Comparison of ENCODE assay signal across 8 cellular contexts in the genomic region with DNA sequence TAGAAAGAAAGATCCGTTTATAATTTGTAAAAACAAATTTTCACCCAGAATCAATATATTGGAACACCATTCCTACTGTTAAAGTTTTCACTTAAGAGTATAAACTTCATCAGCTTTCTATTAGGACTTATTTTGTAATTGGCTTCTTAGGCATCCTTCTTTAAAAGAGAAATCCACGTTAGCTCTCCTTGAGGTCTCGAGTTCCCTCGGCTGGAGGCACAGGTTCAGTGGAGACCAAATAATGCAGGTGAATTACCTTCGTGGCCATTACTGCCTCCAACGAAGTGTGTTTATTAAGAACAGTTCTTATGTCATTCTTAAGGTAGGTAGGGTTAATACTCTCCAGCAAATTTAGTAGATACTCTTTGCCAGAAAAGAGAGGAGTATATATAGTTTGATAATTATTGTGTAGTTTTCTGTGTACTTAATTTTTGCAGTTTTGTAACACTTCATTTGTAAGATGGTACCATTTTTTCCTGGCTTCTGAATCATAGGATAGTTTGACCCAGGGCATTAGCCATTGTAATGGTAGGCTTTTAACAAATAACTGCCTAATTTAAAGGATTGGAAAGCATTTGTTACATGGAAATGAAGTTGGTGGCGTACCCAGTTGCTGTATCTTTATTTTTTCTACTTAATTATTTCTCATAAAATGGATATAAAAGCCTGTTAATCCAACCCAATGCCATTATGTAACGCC. TPM values are rescaled to one million over a fixed set of nuclear protein-coding genes. Genes with fewer than 3 reads are reported as not detected.
DNase-seq lines count a peak whose midpoint lies in the region; ATAC-seq and TF ChIP-seq lines count a peak whose summit lies in the region.

No MANE protein-coding gene starts in this region.

- H3K27ac Mint-ChIP-seq in WTC11 (peak overlapping the region; percentile 77), glutamatergic neuron (ENCODE audit: unreplicated experiment) (peak overlapping the region; percentile 93)

- peak; percentile 35 for DNase-seq in DMS 273 (lab: John Stamatoyannopoulos, UW; ENCODE audit: unreplicated experiment)
- DNase-seq in DMS 273 treated with DMSO at 0.1 percent for 48 hours (lab: John Stamatoyannopoulos, UW) = no peak
- no peak for DNase-seq in WTC11 (ENCODE audit: low spot score)
- DNase-seq in glutamatergic neuron = no peak
- no peak for DNase-seq in spleen

- H3K27ac ChIP-seq in spleen = peak overlapping the region; percentile 90 to 98 (median 95)

- POLR2A ChIA-PET in WTC11 (lab: Charles Lee) = interaction anchor here (1.0 to 1.1 kb wide), 2 partner anchors 109 to 115 kb away, joined by 3 to 5 read pairs; no protein-coding TSS in a partner anchor

- peaks cover 7 to 42% (median 39%) of the 10 kb centered on the region in 6 donors for H3K36me3 ChIP-seq in spleen

- H3K4me1 Mint-ChIP-seq in WTC11 (peaks cover 26% of the 10 kb centered on the region), glutamatergic neuron (ENCODE audit: low read depth, unreplicated experiment) (peaks cover 19% of the 10 kb centered on the region)

- intact Hi-C loops in spleen (cut with DNase I; ENCODE audit: low total_unique reads) = loop anchor here (5.0 kb wide), 1 partner anchor 298 kb away; no protein-coding TSS in a partner anchor

- H3K4me3 Mint-ChIP-seq in WTC11 = peak overlapping the region; percentile 88
- H3K4me3 Mint-ChIP-seq in glutamatergic neuron (ENCODE audit: unreplicated experiment) = peak overlapping the region; percentile 92

- peak overlapping the region; percentile 91 to 100 (median 100) for H3K4me3 ChIP-seq in spleen

- H3K9me3 Mint-ChIP-seq in WTC11 = no peaks in the 10 kb centered on the region
- H3K9me3 Mint-ChIP-seq in glutamatergic neuron (ENCODE audit: unreplicated experiment) = peaks cover 14% of the 10 kb centered on the region

- TF ChIP-seq POLR2A in spleen (IDR thresholded peaks at IDR 0.05) = no peak

- H3K9me3 ChIP-seq in spleen = no peaks in the 10 kb centered on the region

- no peaks in the 10 kb centered on the region for H3K27me3 ChIP-seq in spleen (replicated peaks in 1 of 7)

- CTCF ChIA-PET in WTC11 (lab: Charles Lee) = interaction anchor here (0.8 to 1.8 kb wide), 29 partner anchors 10 to 359 kb away, joined by 3 to 28 read pairs (median 5); no protein-coding TSS in a partner anchor

- 26 to 49% (median 37%) methylated on average over 8 of the region's 8 CpGs for WGBS in spleen, 5 donors

- H3K36me3 Mint-ChIP-seq in WTC11 (peaks cover 45% of the 10 kb centered on the region), glutamatergic neuron (ENCODE audit: unreplicated experiment) (no peaks in the 10 kb centered on the region)

- ATAC-seq in WTC11 = no peak
- no peak for ATAC-seq in HG03521 (IDR thresholded peaks at IDR 0.05; ENCODE audit: unreplicated experiment)
- no peak for ATAC-seq in GM18870 (IDR thresholded peaks at IDR 0.05; ENCODE audit: unreplicated experiment)
- no peak for ATAC-seq in HG02759 (IDR thresholded peaks at IDR 0.05; ENCODE audit: unreplicated experiment)

- TF ChIP-seq CTCF in WTC11 (IDR thresholded peaks at IDR 0.05) (no peak), glutamatergic neuron (IDR thresholded peaks at IDR 0.05; ENCODE audit: partially characterized antibody, unreplicated experiment) (no peak), spleen (IDR thresholded peaks at IDR 0.05 in 8 of 11, conservative IDR thresholded peaks at IDR 0.05 in 3 of 11) (no peak)

- H3K4me1 ChIP-seq in spleen = peaks cover 30 to 66% (median 55%) of the 10 kb centered on the region in 6 donors

- H3K27me3 Mint-ChIP-seq in WTC11 (ENCODE audit: low read depth) (peaks cover 4% of the 10 kb centered on the region; the same call in 1 of the 2 replicates), glutamatergic neuron (ENCODE audit: unreplicated experiment) (peaks cover 10% of the 10 kb centered on the region)

TF ChIP-seq in WTC11, 78 proteins besides CTCF, POLR2A, EP300 and RAD21 (continues in another document):
- TF ChIP-seq ZNF416 (CRISPR knock-in tag; IDR thresholded peaks at IDR 0.05) (no peak), ZNF121 (CRISPR knock-in tag; IDR thresholded peaks at IDR 0.05) (no peak), CBFB (CRISPR knock-in tag; IDR thresholded peaks at IDR 0.05; ENCODE audit: low read depth) (no peak), SP1 (CRISPR knock-in tag; conservative IDR thresholded peaks at IDR 0.05) (no peak), ZNF317 (CRISPR knock-in tag; IDR thresholded peaks at IDR 0.05; ENCODE audit: borderline replicate concordance, low read depth) (no peak), MYBL2 (CRISPR knock-in tag; IDR thresholded peaks at IDR 0.05) (no peak), GABPB1 (CRISPR knock-in tag; IDR thresholded peaks at IDR 0.05) (no peak), ETV6 (CRISPR knock-in tag; IDR thresholded peaks at IDR 0.05) (no peak), KAT7 (CRISPR knock-in tag; IDR thresholded peaks at IDR 0.05; ENCODE audit: borderline replicate concordance) (no peak), NFE2L1 (CRISPR knock-in tag; IDR thresholded peaks at IDR 0.05) (no peak), HMGA2 (CRISPR knock-in tag; IDR thresholded peaks at IDR 0.05) (no peak)
- TF ChIP-seq, protein P1, sequence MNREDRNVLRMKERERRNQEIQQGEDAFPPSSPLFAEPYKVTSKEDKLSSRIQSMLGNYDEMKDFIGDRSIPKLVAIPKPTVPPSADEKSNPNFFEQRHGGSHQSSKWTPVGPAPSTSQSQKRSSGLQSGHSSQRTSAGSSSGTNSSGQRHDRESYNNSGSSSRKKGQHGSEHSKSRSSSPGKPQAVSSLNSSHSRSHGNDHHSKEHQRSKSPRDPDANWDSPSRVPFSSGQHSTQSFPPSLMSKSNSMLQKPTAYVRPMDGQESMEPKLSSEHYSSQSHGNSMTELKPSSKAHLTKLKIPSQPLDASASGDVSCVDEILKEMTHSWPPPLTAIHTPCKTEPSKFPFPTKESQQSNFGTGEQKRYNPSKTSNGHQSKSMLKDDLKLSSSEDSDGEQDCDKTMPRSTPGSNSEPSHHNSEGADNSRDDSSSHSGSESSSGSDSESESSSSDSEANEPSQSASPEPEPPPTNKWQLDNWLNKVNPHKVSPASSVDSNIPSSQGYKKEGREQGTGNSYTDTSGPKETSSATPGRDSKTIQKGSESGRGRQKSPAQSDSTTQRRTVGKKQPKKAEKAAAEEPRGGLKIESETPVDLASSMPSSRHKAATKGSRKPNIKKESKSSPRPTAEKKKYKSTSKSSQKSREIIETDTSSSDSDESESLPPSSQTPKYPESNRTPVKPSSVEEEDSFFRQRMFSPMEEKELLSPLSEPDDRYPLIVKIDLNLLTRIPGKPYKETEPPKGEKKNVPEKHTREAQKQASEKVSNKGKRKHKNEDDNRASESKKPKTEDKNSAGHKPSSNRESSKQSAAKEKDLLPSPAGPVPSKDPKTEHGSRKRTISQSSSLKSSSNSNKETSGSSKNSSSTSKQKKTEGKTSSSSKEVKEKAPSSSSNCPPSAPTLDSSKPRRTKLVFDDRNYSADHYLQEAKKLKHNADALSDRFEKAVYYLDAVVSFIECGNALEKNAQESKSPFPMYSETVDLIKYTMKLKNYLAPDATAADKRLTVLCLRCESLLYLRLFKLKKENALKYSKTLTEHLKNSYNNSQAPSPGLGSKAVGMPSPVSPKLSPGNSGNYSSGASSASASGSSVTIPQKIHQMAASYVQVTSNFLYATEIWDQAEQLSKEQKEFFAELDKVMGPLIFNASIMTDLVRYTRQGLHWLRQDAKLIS (CRISPR knock-in tag; IDR thresholded peaks at IDR 0.05; ENCODE audit: borderline replicate concordance) = no peak
- TF ChIP-seq, protein P2, sequence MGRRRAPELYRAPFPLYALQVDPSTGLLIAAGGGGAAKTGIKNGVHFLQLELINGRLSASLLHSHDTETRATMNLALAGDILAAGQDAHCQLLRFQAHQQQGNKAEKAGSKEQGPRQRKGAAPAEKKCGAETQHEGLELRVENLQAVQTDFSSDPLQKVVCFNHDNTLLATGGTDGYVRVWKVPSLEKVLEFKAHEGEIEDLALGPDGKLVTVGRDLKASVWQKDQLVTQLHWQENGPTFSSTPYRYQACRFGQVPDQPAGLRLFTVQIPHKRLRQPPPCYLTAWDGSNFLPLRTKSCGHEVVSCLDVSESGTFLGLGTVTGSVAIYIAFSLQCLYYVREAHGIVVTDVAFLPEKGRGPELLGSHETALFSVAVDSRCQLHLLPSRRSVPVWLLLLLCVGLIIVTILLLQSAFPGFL (CRISPR knock-in tag; IDR thresholded peaks at IDR 0.05; ENCODE audit: borderline replicate concordance) = no peak
- TF ChIP-seq, protein P3, sequence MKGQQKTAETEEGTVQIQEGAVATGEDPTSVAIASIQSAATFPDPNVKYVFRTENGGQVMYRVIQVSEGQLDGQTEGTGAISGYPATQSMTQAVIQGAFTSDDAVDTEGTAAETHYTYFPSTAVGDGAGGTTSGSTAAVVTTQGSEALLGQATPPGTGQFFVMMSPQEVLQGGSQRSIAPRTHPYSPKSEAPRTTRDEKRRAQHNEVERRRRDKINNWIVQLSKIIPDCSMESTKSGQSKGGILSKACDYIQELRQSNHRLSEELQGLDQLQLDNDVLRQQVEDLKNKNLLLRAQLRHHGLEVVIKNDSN (CRISPR knock-in tag; IDR thresholded peaks at IDR 0.05) = no peak
- TF ChIP-seq, protein P4, sequence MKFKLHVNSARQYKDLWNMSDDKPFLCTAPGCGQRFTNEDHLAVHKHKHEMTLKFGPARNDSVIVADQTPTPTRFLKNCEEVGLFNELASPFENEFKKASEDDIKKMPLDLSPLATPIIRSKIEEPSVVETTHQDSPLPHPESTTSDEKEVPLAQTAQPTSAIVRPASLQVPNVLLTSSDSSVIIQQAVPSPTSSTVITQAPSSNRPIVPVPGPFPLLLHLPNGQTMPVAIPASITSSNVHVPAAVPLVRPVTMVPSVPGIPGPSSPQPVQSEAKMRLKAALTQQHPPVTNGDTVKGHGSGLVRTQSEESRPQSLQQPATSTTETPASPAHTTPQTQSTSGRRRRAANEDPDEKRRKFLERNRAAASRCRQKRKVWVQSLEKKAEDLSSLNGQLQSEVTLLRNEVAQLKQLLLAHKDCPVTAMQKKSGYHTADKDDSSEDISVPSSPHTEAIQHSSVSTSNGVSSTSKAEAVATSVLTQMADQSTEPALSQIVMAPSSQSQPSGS (CRISPR knock-in tag; IDR thresholded peaks at IDR 0.05; ENCODE audit: borderline replicate concordance, low read depth) = no peak
- TF ChIP-seq, protein P5, sequence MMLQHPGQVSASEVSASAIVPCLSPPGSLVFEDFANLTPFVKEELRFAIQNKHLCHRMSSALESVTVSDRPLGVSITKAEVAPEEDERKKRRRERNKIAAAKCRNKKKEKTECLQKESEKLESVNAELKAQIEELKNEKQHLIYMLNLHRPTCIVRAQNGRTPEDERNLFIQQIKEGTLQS (CRISPR knock-in tag; conservative IDR thresholded peaks at IDR 0.05) = no peak

RNA-seq across cellular contexts. Expression of a gene that starts 2.2 kb away (rescaled TPM):
- total RNA-seq in WTC11 (2021) (338 to 373 TPM (median 350 TPM) in 3 replicates), glutamatergic neuron (ENCODE audit: unreplicated experiment) (590 TPM), spleen (100 to 1,000 TPM; 294 to 483 (median 387) TPM)
- 100 to 1,000 TPM; 188 to 292 (median 256) TPM for polyA plus RNA-seq in spleen
